8 cellular contexts compared by ENCODE assay signal in the genomic region with DNA sequence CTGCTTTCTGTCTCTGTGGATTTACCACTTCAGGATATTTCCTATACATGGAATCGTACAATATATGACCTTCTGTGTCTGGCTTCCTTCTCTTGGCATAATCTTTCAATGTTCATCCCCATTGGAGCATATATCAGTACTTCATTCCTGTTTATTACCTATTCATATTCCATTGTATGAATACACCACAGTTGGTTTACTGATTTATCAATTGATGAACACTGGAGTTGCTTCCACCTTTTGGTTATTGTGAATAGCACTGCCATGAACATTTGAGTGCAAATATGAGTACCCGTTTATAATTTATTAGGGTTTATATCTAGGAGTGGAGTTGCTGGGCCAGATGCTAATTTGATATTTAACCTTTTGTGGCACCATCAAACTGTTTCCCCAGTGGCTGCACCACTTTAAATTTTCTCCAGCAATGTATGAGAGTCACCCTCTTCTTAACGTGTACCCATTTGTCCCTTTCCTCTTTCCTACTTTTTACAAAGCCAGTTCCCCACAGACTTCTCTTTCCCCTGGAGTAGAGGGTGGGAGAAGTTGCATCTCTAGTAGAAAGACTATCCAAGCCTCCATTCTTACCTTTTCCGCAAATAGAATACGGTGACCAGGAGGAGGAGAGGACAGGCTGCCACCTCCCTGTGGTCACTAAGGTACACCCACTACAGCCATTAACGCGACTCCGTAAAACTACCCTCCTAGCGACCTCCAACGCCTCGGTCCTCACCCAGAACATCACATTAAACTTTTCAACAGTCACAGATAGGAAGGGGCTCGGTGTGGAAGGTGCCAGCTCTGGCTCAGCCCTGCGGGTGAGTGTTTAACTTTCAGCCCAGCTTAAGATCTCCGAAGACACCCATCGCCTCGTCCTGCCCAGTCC. TPM values are rescaled to one million over a fixed set of nuclear protein-coding genes. Genes with fewer than 3 reads are reported as not detected.
A peak's percentile ranks its signal among the peaks of the same experiment; 100 is the strongest.
DNase-seq lines count a peak whose midpoint lies in the region; ATAC-seq and TF ChIP-seq lines count a peak whose summit lies in the region.

No MANE protein-coding gene starts in this region.

- peak overlapping the region; percentile 72 for H3K4me3 ChIP-seq in GM12875 (ENCODE audit: low read depth, low read length)
- peak overlapping the region; percentile 38 for H3K4me3 ChIP-seq in smooth muscle cell

- H3K27ac ChIP-seq in RWPE1 (peak overlapping the region; percentile 100), smooth muscle cell (ENCODE audit: low read depth) (peak overlapping the region; percentile 100)

- intact Hi-C loops in left ventricle myocardium superior (cut with micrococcal nuclease): no loop called here

- DNase-seq in RWPE1 (ENCODE audit: low spot score) (no peak), left ventricle myocardium superior (no peak), smooth muscle cell (lab: John Stamatoyannopoulos, UW; ENCODE audit: unreplicated experiment) (no peak), LoVo (ENCODE audit: low spot score) (no peak)
- no peak for DNase-seq in activated CD8-positive, alpha-beta memory T cell treated with anti-CD3 and anti-CD28 coated beads for 24 hours

- peak overlapping the region; percentile 79 for H3K9ac ChIP-seq in smooth muscle cell (ENCODE audit: low read depth)

- peaks cover 42% of the 10 kb centered on the region for H3F3A ChIP-seq in smooth muscle cell (ENCODE audit: low read depth)

- CTCF ChIA-PET in RWPE1 (lab: Yijun Ruan, JAX): interaction anchor here (0.7 to 1.0 kb wide), 2 partner anchors 23 to 791 kb away, joined by 3 read pairs; no protein-coding TSS in a partner anchor

- peaks cover 12% of the 10 kb centered on the region for H3K79me2 ChIP-seq in smooth muscle cell (ENCODE audit: low read depth)

- no peaks in the 10 kb centered on the region for H3K27me3 ChIP-seq in smooth muscle cell (ENCODE audit: low read depth)

- H3K9me3 ChIP-seq in smooth muscle cell (replicated peaks; ENCODE audit: low read depth): no peaks in the 10 kb centered on the region

- H3K4me2 ChIP-seq in smooth muscle cell: peak overlapping the region; percentile 81

- WGBS in smooth muscle cell (ENCODE audit: low lambda C conversion rate): 10% methylated on average over 16 of the region's 16 CpGs

- POLR2A ChIA-PET in RWPE1 (lab: Yijun Ruan, JAX; ENCODE audit: low non-redundant PET): interaction anchor here (0.7 to 3.0 kb wide), 5 partner anchors 22 to 139 kb away, joined by 4 to 54 read pairs (median 5); a partner anchor contains a TSS

- TF ChIP-seq CTCF in GM12875 (IDR thresholded peaks at IDR 0.05; ENCODE audit: borderline replicate concordance, insufficient read depth, low read depth, low read length) (no peak), RWPE1 (conservative IDR thresholded peaks at IDR 0.05; ENCODE audit: low read depth) (no peak), smooth muscle cell (IDR thresholded peaks at IDR 0.05; ENCODE audit: borderline replicate concordance, insufficient read depth, poor library complexity, severe bottlenecking) (no peak)

- H3K4me1 ChIP-seq in smooth muscle cell (ENCODE audit: low read depth): peaks cover 40% of the 10 kb centered on the region

- H2AFZ ChIP-seq in smooth muscle cell (ENCODE audit: low read depth): no peak overlapping the region

- H4K20me1 ChIP-seq in smooth muscle cell (ENCODE audit: low read depth): no peaks in the 10 kb centered on the region

- H3K36me3 ChIP-seq in smooth muscle cell (ENCODE audit: low read depth): no peaks in the 10 kb centered on the region

- ATAC-seq in left ventricle myocardium superior (peak; percentile 4), GM18868 (IDR thresholded peaks at IDR 0.05; ENCODE audit: unreplicated experiment) (no peak), HG03045 (IDR thresholded peaks at IDR 0.05; ENCODE audit: unreplicated experiment) (no peak)

RNA-seq across cellular contexts. Expression of a gene that starts 25.6 kb away (rescaled TPM):
- 13.2 TPM for total RNA-seq in left ventricle myocardium superior
- 306 and 316 TPM in 2 replicates for total RNA-seq in smooth muscle cell
- 157 and 183 TPM in 2 replicates for polyA plus RNA-seq in smooth muscle cell

RNA-seq across cellular contexts. Expression of a gene that starts 42.6 kb away (rescaled TPM):
- total RNA-seq in left ventricle myocardium superior (not detected), smooth muscle cell (not detected in 2 replicates)
- polyA plus RNA-seq in smooth muscle cell: not detected in 2 replicates

Comparison
In these comparisons a context has a peak if more than half of its experiments do, and no peak if none do; other contexts are left out.
1. RNA of a gene that starts 25.6 kb away (total RNA-seq): 306 to 316 TPM in smooth muscle cell; 13.2 TPM in left ventricle myocardium superior (single experiment); every median in the first group is over 10 times any median in the second.